In the genomic region with DNA sequence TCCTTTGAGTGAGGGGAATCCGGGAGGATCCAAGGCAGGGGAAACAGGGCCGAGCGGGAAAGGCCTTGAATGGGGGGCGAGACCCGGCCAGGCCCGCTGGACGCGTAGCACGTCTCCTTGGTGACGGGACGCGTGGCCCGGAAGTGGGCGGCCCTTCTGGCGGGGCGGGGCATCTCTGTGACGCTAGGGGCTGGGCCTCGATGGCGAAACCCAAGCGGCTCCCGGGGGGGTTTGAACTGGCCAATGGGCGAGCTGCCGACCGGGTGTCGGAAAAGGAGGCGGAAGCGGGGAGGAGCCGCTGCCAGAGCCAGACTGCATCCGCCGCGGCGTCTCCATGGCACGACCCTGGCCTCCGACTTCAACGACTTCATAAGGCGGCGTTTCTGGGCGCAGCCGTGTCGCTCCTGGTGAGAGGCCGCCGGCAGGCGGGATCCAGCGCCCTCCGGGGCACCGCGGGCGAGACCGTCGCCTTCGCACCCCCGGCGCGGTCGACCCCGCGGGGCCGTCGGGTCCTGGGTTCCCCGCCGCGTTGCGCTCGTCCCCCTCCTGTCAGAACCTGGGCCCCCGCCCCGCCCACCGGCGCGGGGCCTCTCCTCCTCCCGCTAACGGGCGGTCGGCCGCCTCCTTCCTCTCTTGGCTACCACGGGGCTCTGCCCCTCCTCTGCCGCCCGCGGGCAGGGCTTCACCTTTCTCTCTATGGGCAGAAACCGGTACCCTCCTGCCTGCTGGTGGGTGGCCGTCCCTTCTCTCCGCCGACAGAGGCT, we compare ENCODE assay signal across 8 cellular contexts. TPM values are rescaled to one million over a fixed set of nuclear protein-coding genes. Genes with fewer than 3 reads are reported as not detected.
DNase-seq lines count a peak whose midpoint lies in the region; ATAC-seq, FAIRE-seq and TF ChIP-seq lines count a peak whose summit lies in the region.

A gene (plus strand): TSS at position 158 of the 764 bp plus-strand sequence. CDS start 86 bp downstream, at position 244.

- H3K27ac ChIP-seq in right atrium auricular region: peak within 1 kb of the TSS; percentile 81

- DNase-seq in NCI-H1930 (lab: John Stamatoyannopoulos, UW) (peak; percentile 96 to 97), anterior cingulate cortex (lab: John Stamatoyannopoulos, UW) (peak; percentile 59 to 99 (median 96)), right atrium auricular region (ENCODE audit: low spot score) (peak; percentile 98), pulmonary artery endothelial cell (ENCODE audit: low read depth, low spot score) (peak; percentile 81), urothelium cell line (ENCODE audit: low spot score) (peak; percentile 99)

- ATAC-seq in GM18505 (IDR thresholded peaks at IDR 0.05; ENCODE audit: unreplicated experiment): peak; percentile 73
- peak; percentile 83 for ATAC-seq in HG02970 (IDR thresholded peaks at IDR 0.05; ENCODE audit: low FRiP score, unreplicated experiment)

- no peaks in the 10 kb centered on the region for H3K27me3 ChIP-seq in right atrium auricular region

- TF ChIP-seq CTCF in right atrium auricular region (IDR thresholded peaks at IDR 0.05): no peak

- H3K9me3 ChIP-seq in right atrium auricular region: no peaks in the 10 kb centered on the region

- peak; percentile 48 for FAIRE-seq in urothelium cell line (lab: Jason Lieb, UNC)

- H3K4me3 ChIP-seq in right atrium auricular region: peak within 1 kb of the TSS; percentile 79 to 93

- peak; percentile 91 for TF ChIP-seq POLR2A in GM18505 (IDR thresholded peaks at IDR 0.05; ENCODE audit: borderline replicate concordance, extremely low read depth, insufficient read depth, insufficient read length)

- peaks cover 11% of the 10 kb centered on the region for H3K36me3 ChIP-seq in right atrium auricular region

- intact Hi-C loops in T-helper 2 cell treated with Interferon-gamma antibody and Interleukin-4, amounts not matched to agents 100 ng/mL and 5 ng/mL, for 36 hours (cut with micrococcal nuclease): loop anchor here (1.0 to 5.0 kb wide), 9 partner anchors 35 to 571 kb away; a partner anchor contains a TSS

- peaks cover 0 to 17% of the 10 kb centered on the region in 2 donors for H3K4me1 ChIP-seq in right atrium auricular region

RNA-seq across cellular contexts. Expression of the gene that starts here (rescaled TPM):
- total RNA-seq in T-helper 2 cell treated with Interferon-gamma antibody and Interleukin-4, amounts not matched to agents 100 ng/mL and 5 ng/mL, for 36 hours: 54.3 and 58.6 TPM in 2 replicates
- total RNA-seq in right atrium auricular region (10 to 100 TPM in 1 of 2 donors, 1 to 10 TPM in 1; 9.7 to 12.1 TPM), pulmonary artery endothelial cell (32.8 and 56.2 TPM in 2 replicates)

Comparison
In these comparisons a context has a peak if more than half of its experiments do, and no peak if none do; other contexts are left out.
1. Peak in every context shown above with its lines: DNase-seq, ATAC-seq, H3K4me3 ChIP-seq and H3K27ac ChIP-seq.